8 cellular contexts compared by ENCODE assay signal in genomic region chr7:128031901-128032604, GRCh38. TPM values are rescaled to one million over a fixed set of nuclear protein-coding genes. Genes with fewer than 3 reads are reported as not detected.
DNase-seq lines count a peak whose midpoint lies in the region; ATAC-seq lines count a peak whose summit lies in the region.

No MANE protein-coding gene starts in this region.

- no peak overlapping the region for H3K27ac Mint-ChIP-seq in activated CD4-positive, alpha-beta memory T cell treated with anti-CD3 and anti-CD28 coated beads for 36 hours
- peak overlapping the region; percentile 10 for H3K27ac Mint-ChIP-seq in memory B cell

- peak; percentile 49 for ATAC-seq in GM21786 (IDR thresholded peaks at IDR 0.05; ENCODE audit: unreplicated experiment)
- peak; percentile 83 for ATAC-seq in memory B cell (ENCODE audit: low read depth)

- peak overlapping the region; percentile 72 for H3K4me3 Mint-ChIP-seq in activated CD4-positive, alpha-beta memory T cell treated with anti-CD3 and anti-CD28 coated beads for 36 hours
- H3K4me3 Mint-ChIP-seq in memory B cell, result peak overlapping the region; percentile 89

- no peaks in the 10 kb centered on the region for H3K9me3 Mint-ChIP-seq in activated CD4-positive, alpha-beta memory T cell treated with anti-CD3 and anti-CD28 coated beads for 36 hours
- H3K9me3 Mint-ChIP-seq in memory B cell, result no peaks in the 10 kb centered on the region

- POLR2A ChIA-PET in activated CD4-positive, alpha-beta memory T cell treated with anti-CD3 and anti-CD28 coated beads for 36 hours (lab: Charles Lee), result no interaction called here

- intact Hi-C loops in activated CD4-positive, alpha-beta memory T cell treated with anti-CD3 and anti-CD28 coated beads for 36 hours (cut with micrococcal nuclease), result loop anchor here (1.0 to 10.0 kb wide), 8 partner anchors 104 to 680 kb away; partner anchors contain the start of genes ARF5 and RBM28

- peaks cover 21% of the 10 kb centered on the region for H3K36me3 Mint-ChIP-seq in activated CD4-positive, alpha-beta memory T cell treated with anti-CD3 and anti-CD28 coated beads for 36 hours
- peaks cover 16% of the 10 kb centered on the region for H3K36me3 Mint-ChIP-seq in memory B cell

- H3K27me3 Mint-ChIP-seq in activated CD4-positive, alpha-beta memory T cell treated with anti-CD3 and anti-CD28 coated beads for 36 hours, result no peaks in the 10 kb centered on the region
- H3K27me3 Mint-ChIP-seq in memory B cell, result no peaks in the 10 kb centered on the region

- CTCF ChIA-PET in activated CD4-positive, alpha-beta memory T cell treated with anti-CD3 and anti-CD28 coated beads for 36 hours (lab: Charles Lee), result interaction anchor here (1.0 kb wide), 1 partner anchor 13 kb away, joined by 3 read pairs; no protein-coding TSS in a partner anchor

- peak; percentile 94 for DNase-seq in ELR (ENCODE audit: low read depth)
- peak; percentile 72 for DNase-seq in NCI-H146 (lab: John Stamatoyannopoulos, UW)
- DNase-seq in activated CD4-positive, alpha-beta memory T cell treated with anti-CD3 and anti-CD28 coated beads for 36 hours, result peak; percentile 76
- DNase-seq in effector CD8-positive, alpha-beta T cell (lab: John Stamatoyannopoulos, UW), result peak; percentile 9
- peak; percentile 42 to 51 for DNase-seq in memory B cell (ENCODE audit: low spot score in 2 of 2)
- peak; percentile 9 for DNase-seq in stimulated activated CD8-positive, alpha-beta memory T cell treated with anti-CD3 and anti-CD28 coated beads, Interleukin-15, amount 100 ng/mL, for 1 hour (ENCODE audit: low read depth)
- no peak for DNase-seq in NCI-H2081 (lab: John Stamatoyannopoulos, UW)

- H3K4me1 Mint-ChIP-seq in activated CD4-positive, alpha-beta memory T cell treated with anti-CD3 and anti-CD28 coated beads for 36 hours (ENCODE audit: low read depth), result peaks cover 17% of the 10 kb centered on the region
- H3K4me1 Mint-ChIP-seq in memory B cell, result peaks cover 21% of the 10 kb centered on the region

RNA-seq across cellular contexts. Expression of gene LRRC4, which starts 0.8 kb away (rescaled TPM):
- under 1 TPM; 0.68 to 0.74 TPM for total RNA-seq in activated CD4-positive, alpha-beta memory T cell treated with anti-CD3 and anti-CD28 coated beads for 36 hours

Comparison
In these comparisons a context has a peak if more than half of its experiments do, and no peak if none do; other contexts are left out.
1. DNase-seq: peak in ELR (single experiment), NCI-H146 (single experiment), activated CD4-positive, alpha-beta memory T cell treated with anti-CD3 and anti-CD28 coated beads for 36 hours (single experiment), effector CD8-positive, alpha-beta T cell (single experiment), memory B cell (2 of 2) and stimulated activated CD8-positive, alpha-beta memory T cell treated with anti-CD3 and anti-CD28 coated beads, Interleukin-15, amount 100 ng/mL, for 1 hour (single experiment); none in NCI-H2081 (0 of 2).